Comparison of ENCODE assay signal across 8 cellular contexts in genomic region chr1:27321813-27322568, GRCh38. TPM values are rescaled to one million over a fixed set of nuclear protein-coding genes. Genes with fewer than 3 reads are reported as not detected.
DNase-seq lines count a peak whose midpoint lies in the region; ATAC-seq and TF ChIP-seq lines count a peak whose summit lies in the region.

Gene TMEM222, plus strand, starts transcription at chr1:27322163. Its CDS starts 35 bp downstream, at chr1:27322198.

- DNase-seq in DMS79 (lab: John Stamatoyannopoulos, UW) (peak; percentile 95), KG1 (lab: John Stamatoyannopoulos, UW) (peak; percentile 97), epithelial cell of proximal tubule (ENCODE audit: low read depth) (peak; percentile 49)
- DNase-seq in activated T-cell treated with anti-CD3 and anti-CD28 coated beads, Interleukin-2, amount 50 U/mL, for 24 hours: peak; percentile 98
- peak; percentile 94 for DNase-seq in stimulated activated CD8-positive, alpha-beta memory T cell treated with anti-CD3 and anti-CD28 coated beads, Interleukin-4, amount 100 ng/mL, for 4 hours (ENCODE audit: low read depth in 2 of 2, low spot score in 1 of 2)

- H3K4me3 Mint-ChIP-seq in activated T-cell treated with anti-CD3 and anti-CD28 coated beads, Interleukin-2, amount 50 U/mL, for 24 hours: peak within 1 kb of the TSS; percentile 97

- no peak for TF ChIP-seq CTCF in epithelial cell of proximal tubule (conservative IDR thresholded peaks at IDR 0.05; ENCODE audit: low read depth, low read length)

- peaks cover 10 to 16% of the 10 kb centered on the region in 2 donors for H3K4me1 ChIP-seq in mucosa of rectum (ENCODE audit: control insufficient read depth in 2 of 2, insufficient read depth in 2 of 2, low read length in 2 of 2)

- peak within 1 kb of the TSS; percentile 97 for H3K27ac Mint-ChIP-seq in activated T-cell treated with anti-CD3 and anti-CD28 coated beads, Interleukin-2, amount 50 U/mL, for 24 hours

- H3K4me3 ChIP-seq in epithelial cell of proximal tubule (ENCODE audit: low read depth, low read length): peak within 1 kb of the TSS; percentile 79
- peak within 1 kb of the TSS; percentile 99 to 100 for H3K4me3 ChIP-seq in mucosa of rectum (ENCODE audit: low read length in 2 of 2)

- H3K27me3 Mint-ChIP-seq in activated T-cell treated with anti-CD3 and anti-CD28 coated beads, Interleukin-2, amount 50 U/mL, for 24 hours: no peaks in the 10 kb centered on the region

- peaks cover 12 to 24% of the 10 kb centered on the region in 2 donors for H3K36me3 ChIP-seq in mucosa of rectum (ENCODE audit: control insufficient read depth in 2 of 2, insufficient read depth in 2 of 2, low read length in 2 of 2)

- ATAC-seq in GM21737 (IDR thresholded peaks at IDR 0.05; ENCODE audit: unreplicated experiment): peak; percentile 89

- peaks cover 49% of the 10 kb centered on the region for H3K36me3 Mint-ChIP-seq in activated T-cell treated with anti-CD3 and anti-CD28 coated beads, Interleukin-2, amount 50 U/mL, for 24 hours (ENCODE audit: low read depth)

- peaks cover 46% of the 10 kb centered on the region for H3K4me1 Mint-ChIP-seq in activated T-cell treated with anti-CD3 and anti-CD28 coated beads, Interleukin-2, amount 50 U/mL, for 24 hours (ENCODE audit: low read depth)

- peaks cover 0 to 3% of the 10 kb centered on the region in 2 donors for H3K27me3 ChIP-seq in mucosa of rectum (ENCODE audit: control insufficient read depth in 2 of 2, insufficient read depth in 2 of 2, low read length in 2 of 2)

- H3K9me3 Mint-ChIP-seq in activated T-cell treated with anti-CD3 and anti-CD28 coated beads, Interleukin-2, amount 50 U/mL, for 24 hours: no peaks in the 10 kb centered on the region

- peak within 1 kb of the TSS; percentile 88 to 92 for H3K27ac ChIP-seq in mucosa of rectum (ENCODE audit: low read depth in 2 of 2, low read length in 2 of 2)

- H3K9me3 ChIP-seq in mucosa of rectum (ENCODE audit: control insufficient read depth in 2 of 2, low read length in 2 of 2): no peaks in the 10 kb centered on the region

- H3K9ac ChIP-seq in mucosa of rectum (ENCODE audit: low read depth in 1 of 2, low read length in 2 of 2): peak within 1 kb of the TSS; percentile 95 to 96

TF ChIP-seq in PFSK-1, 5 proteins besides CTCF, POLR2A, EP300 and RAD21:
- TF ChIP-seq FOXP2 (optimal IDR thresholded peaks at IDR 0.05; ENCODE audit: borderline replicate concordance, extremely low read depth, extremely low read length, insufficient read depth) (peak; percentile 85), SIN3A (IDR thresholded peaks at IDR 0.05; ENCODE audit: borderline replicate concordance, insufficient read depth, low read length) (peak; percentile 61; the same call in 1 of the 2 replicates), POLR2AphosphoS5 (IDR thresholded peaks at IDR 0.05; ENCODE audit: low read depth, low read length) (peak; percentile 66), REST (IDR thresholded peaks at IDR 0.05; ENCODE audit: insufficient read depth in 1 of 2, low read depth in 2 of 2, low read length in 2 of 2) (peak in 1 of 2 experiments; percentile 43; a peak in 1 of 4 replicates), TAF1 (IDR thresholded peaks at IDR 0.05; ENCODE audit: borderline replicate concordance, insufficient read depth, low read length) (peak; percentile 70; the same call in 1 of the 2 replicates)

RNA-seq across cellular contexts. Expression of gene TMEM222, which starts in this region (rescaled TPM):
- 61.8 TPM for polyA plus RNA-seq in PFSK-1 (2012; ENCODE audit: insufficient read length, low read depth)
- 11.1 and 41.8 TPM in 2 replicates for total RNA-seq in epithelial cell of proximal tubule

Comparison
In these comparisons a context has a peak if more than half of its experiments do, and no peak if none do; other contexts are left out.
1. Peak in every context shown above with its lines: DNase-seq, ATAC-seq, H3K4me3 ChIP-seq and H3K27ac ChIP-seq.